ENCODE assay signal across 1 cellular context in the genomic region with DNA sequence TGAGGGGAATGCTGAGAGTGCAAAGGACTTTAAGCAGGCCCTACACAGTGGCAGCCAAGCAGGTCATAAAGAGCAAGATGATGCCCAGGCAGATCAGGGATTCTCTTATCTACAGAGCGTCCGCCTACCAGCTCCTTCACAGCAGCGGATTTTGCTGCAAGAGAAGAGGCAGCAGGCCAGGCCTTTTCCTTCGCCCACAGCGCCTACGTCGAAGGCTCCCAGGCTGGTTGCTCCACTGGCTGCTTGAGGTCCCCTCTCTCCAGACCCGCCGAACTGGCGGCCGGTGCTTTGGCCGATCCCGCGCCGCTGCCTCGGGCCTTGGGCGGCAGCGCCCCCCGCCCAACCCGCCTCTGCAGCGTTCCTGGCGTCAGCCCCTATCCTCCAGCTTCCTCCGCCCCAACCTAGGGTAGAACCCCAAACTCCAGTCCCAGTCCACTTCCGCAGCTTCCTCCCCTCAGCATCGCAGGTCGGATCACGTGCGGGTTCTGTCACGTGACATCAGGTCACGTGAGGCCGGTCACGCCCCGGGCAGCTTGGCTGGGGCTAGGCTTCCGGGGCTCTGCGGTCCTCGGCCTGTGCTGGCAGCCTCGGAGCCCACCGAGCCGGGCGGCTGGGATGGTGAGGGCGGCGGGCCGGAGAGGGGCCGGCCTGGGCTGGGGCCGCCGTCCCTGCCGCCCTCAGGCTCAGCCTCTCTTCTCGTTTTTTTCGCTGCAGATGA.
TF ChIP-seq lines count a peak whose summit lies in the region.

A gene with protein sequence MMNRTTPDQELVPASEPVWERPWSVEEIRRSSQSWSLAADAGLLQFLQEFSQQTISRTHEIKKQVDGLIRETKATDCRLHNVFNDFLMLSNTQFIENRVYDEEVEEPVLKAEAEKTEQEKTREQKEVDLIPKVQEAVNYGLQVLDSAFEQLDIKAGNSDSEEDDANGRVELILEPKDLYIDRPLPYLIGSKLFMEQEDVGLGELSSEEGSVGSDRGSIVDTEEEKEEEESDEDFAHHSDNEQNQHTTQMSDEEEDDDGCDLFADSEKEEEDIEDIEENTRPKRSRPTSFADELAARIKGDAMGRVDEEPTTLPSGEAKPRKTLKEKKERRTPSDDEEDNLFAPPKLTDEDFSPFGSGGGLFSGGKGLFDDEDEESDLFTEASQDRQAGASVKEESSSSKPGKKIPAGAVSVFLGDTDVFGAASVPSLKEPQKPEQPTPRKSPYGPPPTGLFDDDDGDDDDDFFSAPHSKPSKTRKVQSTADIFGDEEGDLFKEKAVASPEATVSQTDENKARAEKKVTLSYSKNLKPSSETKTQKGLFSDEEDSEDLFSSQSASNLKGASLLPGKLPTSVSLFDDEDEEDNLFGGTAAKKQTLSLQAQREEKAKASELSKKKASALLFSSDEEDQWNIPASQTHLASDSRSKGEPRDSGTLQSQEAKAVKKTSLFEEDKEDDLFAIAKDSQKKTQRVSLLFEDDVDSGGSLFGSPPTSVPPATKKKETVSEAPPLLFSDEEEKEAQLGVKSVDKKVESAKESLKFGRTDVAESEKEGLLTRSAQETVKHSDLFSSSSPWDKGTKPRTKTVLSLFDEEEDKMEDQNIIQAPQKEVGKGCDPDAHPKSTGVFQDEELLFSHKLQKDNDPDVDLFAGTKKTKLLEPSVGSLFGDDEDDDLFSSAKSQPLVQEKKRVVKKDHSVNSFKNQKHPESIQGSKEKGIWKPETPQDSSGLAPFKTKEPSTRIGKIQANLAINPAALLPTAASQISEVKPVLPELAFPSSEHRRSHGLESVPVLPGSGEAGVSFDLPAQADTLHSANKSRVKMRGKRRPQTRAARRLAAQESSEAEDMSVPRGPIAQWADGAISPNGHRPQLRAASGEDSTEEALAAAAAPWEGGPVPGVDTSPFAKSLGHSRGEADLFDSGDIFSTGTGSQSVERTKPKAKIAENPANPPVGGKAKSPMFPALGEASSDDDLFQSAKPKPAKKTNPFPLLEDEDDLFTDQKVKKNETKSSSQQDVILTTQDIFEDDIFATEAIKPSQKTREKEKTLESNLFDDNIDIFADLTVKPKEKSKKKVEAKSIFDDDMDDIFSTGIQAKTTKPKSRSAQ (N-terminal part only) (plus strand): TSS at position 564 of the 718 bp plus-strand sequence. CDS start 52 bp downstream, at position 616.

TF ChIP-seq in HepG2, 621 proteins besides CTCF, POLR2A, EP300 and RAD21 (continued from another document):
- TF ChIP-seq ZNF598 (CRISPR knock-in tag; IDR thresholded peaks at IDR 0.05; ENCODE audit: borderline replicate concordance) (peak; percentile 87), ZNF777 (CRISPR knock-in tag; IDR thresholded peaks at IDR 0.05) (peak; percentile 72), HINFP (CRISPR knock-in tag; IDR thresholded peaks at IDR 0.05; ENCODE audit: low read depth) (0 out of 2 replicates have a peak, but pooled peaks have one; percentile 39), SNAPC4 (CRISPR knock-in tag; IDR thresholded peaks at IDR 0.05) (peak; percentile 57; the same call in 1 of the 2 replicates), RERE (CRISPR knock-in tag; IDR thresholded peaks at IDR 0.05; ENCODE audit: low read depth) (peak; percentile 78), REPIN1 (CRISPR knock-in tag; IDR thresholded peaks at IDR 0.05; ENCODE audit: borderline replicate concordance, low read depth) (peak; percentile 56; the same call in 1 of the 2 replicates), ZNF235 (CRISPR knock-in tag; IDR thresholded peaks at IDR 0.05; ENCODE audit: borderline replicate concordance) (0 out of 2 replicates have a peak, but pooled peaks have one; percentile 24), ZNF687 (CRISPR knock-in tag; IDR thresholded peaks at IDR 0.05) (peak; percentile 88), CCDC6 (CRISPR knock-in tag; IDR thresholded peaks at IDR 0.05) (peak; percentile 86; the same call in 1 of the 2 replicates), RXRB (CRISPR knock-in tag; IDR thresholded peaks at IDR 0.05; ENCODE audit: borderline replicate concordance) (peak; percentile 74), PAX8 (CRISPR knock-in tag; IDR thresholded peaks at IDR 0.05; ENCODE audit: borderline replicate concordance) (0 out of 2 replicates have a peak, but pooled peaks have one; percentile 40)
- TF ChIP-seq, protein P1, sequence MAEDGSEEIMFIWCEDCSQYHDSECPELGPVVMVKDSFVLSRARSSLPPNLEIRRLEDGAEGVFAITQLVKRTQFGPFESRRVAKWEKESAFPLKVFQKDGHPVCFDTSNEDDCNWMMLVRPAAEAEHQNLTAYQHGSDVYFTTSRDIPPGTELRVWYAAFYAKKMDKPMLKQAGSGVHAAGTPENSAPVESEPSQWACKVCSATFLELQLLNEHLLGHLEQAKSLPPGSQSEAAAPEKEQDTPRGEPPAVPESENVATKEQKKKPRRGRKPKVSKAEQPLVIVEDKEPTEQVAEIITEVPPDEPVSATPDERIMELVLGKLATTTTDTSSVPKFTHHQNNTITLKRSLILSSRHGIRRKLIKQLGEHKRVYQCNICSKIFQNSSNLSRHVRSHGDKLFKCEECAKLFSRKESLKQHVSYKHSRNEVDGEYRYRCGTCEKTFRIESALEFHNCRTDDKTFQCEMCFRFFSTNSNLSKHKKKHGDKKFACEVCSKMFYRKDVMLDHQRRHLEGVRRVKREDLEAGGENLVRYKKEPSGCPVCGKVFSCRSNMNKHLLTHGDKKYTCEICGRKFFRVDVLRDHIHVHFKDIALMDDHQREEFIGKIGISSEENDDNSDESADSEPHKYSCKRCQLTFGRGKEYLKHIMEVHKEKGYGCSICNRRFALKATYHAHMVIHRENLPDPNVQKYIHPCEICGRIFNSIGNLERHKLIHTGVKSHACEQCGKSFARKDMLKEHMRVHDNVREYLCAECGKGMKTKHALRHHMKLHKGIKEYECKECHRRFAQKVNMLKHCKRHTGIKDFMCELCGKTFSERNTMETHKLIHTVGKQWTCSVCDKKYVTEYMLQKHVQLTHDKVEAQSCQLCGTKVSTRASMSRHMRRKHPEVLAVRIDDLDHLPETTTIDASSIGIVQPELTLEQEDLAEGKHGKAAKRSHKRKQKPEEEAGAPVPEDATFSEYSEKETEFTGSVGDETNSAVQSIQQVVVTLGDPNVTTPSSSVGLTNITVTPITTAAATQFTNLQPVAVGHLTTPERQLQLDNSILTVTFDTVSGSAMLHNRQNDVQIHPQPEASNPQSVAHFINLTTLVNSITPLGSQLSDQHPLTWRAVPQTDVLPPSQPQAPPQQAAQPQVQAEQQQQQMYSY (CRISPR knock-in tag; IDR thresholded peaks at IDR 0.05): peak; percentile 98
